ENCODE assay signal across 17 cellular contexts in the genomic region with DNA sequence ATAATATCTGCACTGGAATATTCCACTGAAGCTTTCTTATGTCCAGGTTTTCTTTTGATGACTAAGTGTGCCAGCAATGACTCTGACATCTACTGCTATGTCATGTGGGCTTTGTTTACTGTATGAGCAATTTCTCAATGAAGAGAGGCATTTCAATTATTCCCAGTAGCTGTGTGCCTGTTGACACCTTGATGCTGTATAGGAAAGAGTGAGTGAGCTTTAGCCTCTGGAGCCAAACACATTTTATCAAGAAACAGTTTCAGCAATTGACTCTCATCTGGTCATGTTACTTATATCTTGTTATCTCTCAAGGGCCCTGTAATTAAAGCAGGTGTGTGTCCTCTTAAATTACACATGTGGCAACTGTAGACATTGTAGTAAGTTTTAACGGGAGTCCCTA.
DNase-seq lines count a peak whose midpoint lies in the region; ATAC-seq, FAIRE-seq and TF ChIP-seq lines count a peak whose summit lies in the region.
"Had no signal": no experiment of that assay in that cellular context is flagged by ENCODE, and none has a peak within 500 bp of the region (broad histone marks: within the 10 kb centered on the region; RNA-seq: fewer than 3 reads in every experiment).

No MANE protein-coding gene starts in this region.

- no CpG with 5 or more reads among the region's 1 CpG for WGBS in mesendoderm (ENCODE audit: extremely low coverage, insufficient coverage, low lambda C conversion rate)
- 9 to 57% methylated on average over 1 of the region's 1 CpG for WGBS in transverse colon (ENCODE audit: low coverage in 1 of 2), 2 donors

- intact Hi-C loops in transverse colon (cut with DNase I; ENCODE audit: low total_unique reads), result no loop called here

- H4K5ac ChIP-seq in mesendoderm (ENCODE audit: low read length), result no peak overlapping the region

- ATAC-seq in GM19395 (IDR thresholded peaks at IDR 0.05; ENCODE audit: unreplicated experiment), result no peak

- no peak overlapping the region for H2AFZ ChIP-seq in astrocyte (ENCODE audit: low read depth, low read length)

- no peak overlapping the region for H3K18ac ChIP-seq in mesendoderm (ENCODE audit: low read length)

- no peak overlapping the region for H3K9ac ChIP-seq in astrocyte (ENCODE audit: low read length)
- H3K9ac ChIP-seq in mesendoderm (ENCODE audit: low read length), result no peak overlapping the region
- H3K9ac ChIP-seq: KMS-11 had no signal

- H3K4me3 ChIP-seq in astrocyte (ENCODE audit: insufficient read depth, low read depth, low read length), result no peak overlapping the region
- no peak overlapping the region for H3K4me3 ChIP-seq in mesendoderm (ENCODE audit: low read length)
- no peak overlapping the region for H3K4me3 ChIP-seq in transverse colon
- H3K4me3 ChIP-seq: ovary, SK-N-MC, upper lobe of left lung had no signal

- no peak for FAIRE-seq in astrocyte (lab: Jason Lieb, UNC)

- H3K4me1 Mint-ChIP-seq in astrocyte (ENCODE audit: low read depth, unreplicated experiment), result peaks cover 6% of the 10 kb centered on the region
- H3K4me1 Mint-ChIP-seq: activated naive CD4-positive, alpha-beta T cell treated with anti-CD3 and anti-CD28 coated beads, Interleukin-2, amount 10 ng/mL, durations not matched to agents 7 days and 5 days; CD8-positive, alpha-beta memory T cell had no signal

- no peaks in the 10 kb centered on the region for H3K27me3 Mint-ChIP-seq in astrocyte (ENCODE audit: low read depth, unreplicated experiment)
- H3K27me3 Mint-ChIP-seq: activated naive CD4-positive, alpha-beta T cell treated with anti-CD3 and anti-CD28 coated beads, Interleukin-2, amount 10 ng/mL, durations not matched to agents 7 days and 5 days had no signal

- H3K27me3 ChIP-seq in astrocyte (ENCODE audit: insufficient read depth, low read length) (no peaks in the 10 kb centered on the region), mesendoderm (ENCODE audit: insufficient read depth, low read length, poor library complexity) (no peaks in the 10 kb centered on the region), transverse colon (no peaks in the 10 kb centered on the region)
- H3K27me3 ChIP-seq: ovary, upper lobe of left lung had no signal

- H3K27ac ChIP-seq in astrocyte (ENCODE audit: low read depth, low read length) (no peak overlapping the region), mesendoderm (ENCODE audit: low read depth, low read length) (no peak overlapping the region), transverse colon (no peak overlapping the region)
- H3K27ac ChIP-seq: KMS-11, ovary, SK-N-MC, upper lobe of left lung had no signal

- H3K9me3 ChIP-seq in astrocyte (ENCODE audit: insufficient read depth, low read depth, low read length), result no peaks in the 10 kb centered on the region
- H3K9me3 ChIP-seq in transverse colon, result no peaks in the 10 kb centered on the region
- H3K9me3 ChIP-seq: ovary, upper lobe of left lung had no signal

- H4K8ac ChIP-seq in mesendoderm (ENCODE audit: low read depth, low read length), result no peak overlapping the region

- no peak overlapping the region for H2AK5ac ChIP-seq in mesendoderm (ENCODE audit: low read length)

- in situ Hi-C loops in transverse colon (cut with MboI; ENCODE audit: low pct_ligation_motif_present in 1 of 4, low pct_unique_long_range_greater_than_20kb in 1 of 4, low sequenced_read_pairs in 3 of 4), result no loop called here

- H2BK5ac ChIP-seq in mesendoderm (ENCODE audit: low read length), result no peak overlapping the region

- H3K4me1 ChIP-seq in astrocyte (ENCODE audit: insufficient read depth, low read length) (peaks cover 10% of the 10 kb centered on the region), mesendoderm (ENCODE audit: control insufficient read depth, low read depth, low read length) (peaks cover 3% of the 10 kb centered on the region), transverse colon (no peaks in the 10 kb centered on the region)
- H3K4me1 ChIP-seq: upper lobe of left lung had no signal

- TF ChIP-seq CTCF in astrocyte (IDR thresholded peaks at IDR 0.05; ENCODE audit: insufficient read depth, low read depth, low read length), result no peak
- no peak for TF ChIP-seq CTCF in transverse colon (IDR thresholded peaks at IDR 0.05)

- no peaks in the 10 kb centered on the region for H3K79me1 ChIP-seq in mesendoderm (ENCODE audit: low read length)

- H3K23ac ChIP-seq in mesendoderm (ENCODE audit: low read length), result no peak overlapping the region

- H3K79me2 ChIP-seq in astrocyte (ENCODE audit: insufficient read depth, low read length), result no peaks in the 10 kb centered on the region
- no peaks in the 10 kb centered on the region for H3K79me2 ChIP-seq in mesendoderm (ENCODE audit: control insufficient read depth, insufficient read depth, low read length)

- H4K20me1 ChIP-seq in astrocyte (ENCODE audit: insufficient read depth, low read length), result no peaks in the 10 kb centered on the region

- no peak for TF ChIP-seq EP300 in transverse colon (IDR thresholded peaks at IDR 0.05; ENCODE audit: low read depth)

- H3K4me2 ChIP-seq in astrocyte (ENCODE audit: low read length) (no peak overlapping the region), mesendoderm (ENCODE audit: low read length) (no peak overlapping the region)
- H3K4me2 ChIP-seq: KMS-11 had no signal

- H2BK15ac ChIP-seq in mesendoderm (replicated peaks; ENCODE audit: low read depth), result no peak overlapping the region

- no peak overlapping the region for H3K4me3 Mint-ChIP-seq in astrocyte (ENCODE audit: unreplicated experiment)
- H3K4me3 Mint-ChIP-seq: activated naive CD4-positive, alpha-beta T cell treated with anti-CD3 and anti-CD28 coated beads, Interleukin-2, amount 10 ng/mL, durations not matched to agents 7 days and 5 days; CD8-positive, alpha-beta memory T cell; mesothelial cell of epicardium had no signal

- no peaks in the 10 kb centered on the region for H3K36me3 Mint-ChIP-seq in astrocyte (ENCODE audit: low read depth, unreplicated experiment)
- H3K36me3 Mint-ChIP-seq: activated naive CD4-positive, alpha-beta T cell treated with anti-CD3 and anti-CD28 coated beads, Interleukin-2, amount 10 ng/mL, durations not matched to agents 7 days and 5 days; CD8-positive, alpha-beta memory T cell had no signal

- DNase-seq in NCI-H2029 treated with DMSO at 0.1 percent for 48 hours (lab: John Stamatoyannopoulos, UW), result peak; percentile 24
- DNase-seq in NCI-H2029 (lab: John Stamatoyannopoulos, UW), result no peak
- peak; percentile 29 for DNase-seq in NCI-H1105 treated with DMSO at 0.1 percent for 48 hours (lab: John Stamatoyannopoulos, UW)
- DNase-seq in astrocyte (ENCODE audit: low read depth), result peak; percentile 18
- DNase-seq in mesendoderm, result peak; percentile 43
- DNase-seq in NCI-H1048 (lab: John Stamatoyannopoulos, UW), result no peak
- no peak for DNase-seq in transverse colon
- DNase-seq: activated naive CD4-positive, alpha-beta T cell treated with anti-CD3 and anti-CD28 coated beads, Interleukin-2, amount 10 ng/mL, durations not matched to agents 7 days and 5 days; CD8-positive, alpha-beta memory T cell; central memory CD4-positive, alpha-beta T cell; NCI-H82; ovary; upper lobe of left lung had no signal

- H3K9me3 Mint-ChIP-seq in astrocyte (ENCODE audit: unreplicated experiment), result no peaks in the 10 kb centered on the region
- H3K9me3 Mint-ChIP-seq: activated naive CD4-positive, alpha-beta T cell treated with anti-CD3 and anti-CD28 coated beads, Interleukin-2, amount 10 ng/mL, durations not matched to agents 7 days and 5 days; CD8-positive, alpha-beta memory T cell; mesothelial cell of epicardium had no signal

- H3K4ac ChIP-seq in mesendoderm (ENCODE audit: low read depth, low read length), result no peak overlapping the region

- H3K27ac Mint-ChIP-seq in astrocyte (ENCODE audit: unreplicated experiment), result no peak overlapping the region
- H3K27ac Mint-ChIP-seq: activated naive CD4-positive, alpha-beta T cell treated with anti-CD3 and anti-CD28 coated beads, Interleukin-2, amount 10 ng/mL, durations not matched to agents 7 days and 5 days; CD8-positive, alpha-beta memory T cell; mesothelial cell of epicardium had no signal

- H3K36me3 ChIP-seq in astrocyte (ENCODE audit: insufficient read depth, low read length) (no peaks in the 10 kb centered on the region), mesendoderm (ENCODE audit: control insufficient read depth, insufficient read depth, low read length) (no peaks in the 10 kb centered on the region), transverse colon (no peaks in the 10 kb centered on the region)
- H3K36me3 ChIP-seq: ovary, upper lobe of left lung had no signal

- no peak for TF ChIP-seq POLR2A in transverse colon (IDR thresholded peaks at IDR 0.05)

- H2BK120ac ChIP-seq in mesendoderm (ENCODE audit: low read depth, low read length), result no peak overlapping the region

- H3K56ac ChIP-seq in mesendoderm (ENCODE audit: low read length), result no peak overlapping the region

Comparison
In these comparisons a context has a peak if more than half of its experiments do, and no peak if none do; other contexts are left out.
1. DNase-seq: peak in NCI-H2029 treated with DMSO at 0.1 percent for 48 hours (single experiment), NCI-H1105 treated with DMSO at 0.1 percent for 48 hours (single experiment), astrocyte (single experiment) and mesendoderm (single experiment); none in NCI-H2029 (single experiment), NCI-H1048 (single experiment) and transverse colon (single experiment).